Comparison of ENCODE assay signal across 25 cellular contexts in the genomic region with DNA sequence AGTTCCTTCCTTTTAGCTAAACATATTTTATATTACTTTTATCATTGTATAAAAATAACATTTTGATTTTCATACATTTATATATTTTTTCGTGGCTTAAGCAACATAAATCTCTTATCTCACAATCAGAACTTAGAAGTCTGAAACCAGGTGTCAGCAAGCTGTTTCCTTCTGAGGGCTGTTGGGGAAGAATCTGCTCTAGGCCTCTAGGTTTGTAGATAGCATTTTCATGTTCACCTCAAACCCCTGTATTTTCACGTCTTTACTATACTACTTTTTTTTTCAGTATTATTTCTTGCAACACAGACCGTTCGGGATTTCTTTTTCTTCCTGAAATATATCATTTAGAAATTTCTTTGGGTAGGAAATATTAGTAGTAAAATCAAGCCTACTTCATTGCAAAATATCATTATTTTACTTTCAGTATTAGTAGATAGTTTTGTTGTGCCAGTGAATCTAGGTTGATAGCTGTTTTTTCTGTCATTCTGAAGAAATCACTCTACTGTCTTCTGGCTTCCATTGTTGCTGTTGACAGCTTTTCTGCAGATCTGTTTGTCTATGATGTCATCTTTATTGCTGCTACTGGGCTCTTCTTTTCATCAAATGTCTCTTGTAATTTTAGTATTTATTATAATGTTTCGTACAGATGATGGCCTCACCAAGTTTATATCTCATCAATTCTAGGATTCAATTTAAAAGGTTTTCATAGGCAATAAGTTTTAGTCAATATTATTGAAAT.
"Had no signal": no experiment of that assay in that cellular context is flagged by ENCODE, and none has a peak within 500 bp of the region (broad histone marks: within the 10 kb centered on the region; RNA-seq: fewer than 3 reads in every experiment).

No MANE protein-coding gene starts in this region.

- DNase-seq: activated CD4-positive, alpha-beta T cell treated with anti-CD3 and anti-CD28 coated beads for 4 hours; activated CD4-positive, alpha-beta T cell treated with anti-CD3 and anti-CD28 coated beads, Interleukin-2, amount 50 U/mL, for 4 hours; activated effector memory CD4-positive, alpha-beta T cell treated with anti-CD3 and anti-CD28 coated beads, Interleukin-2, amount 50 U/mL, for 16 hours; activated naive CD4-positive, alpha-beta T cell treated with anti-CD3 and anti-CD28 coated beads for 36 hours; activated naive CD8-positive, alpha-beta T cell treated with anti-CD3 and anti-CD28 coated beads for 36 hours; adrenal gland; aorta; body of pancreas; colonic mucosa; effector CD8-positive, alpha-beta T cell; islet precursor cell; left ventricle myocardium inferior; nephron progenitor cell; nucleus accumbens; pancreas; retina; sigmoid colon; stimulated activated CD4-positive, alpha-beta T cell treated with anti-CD3 and anti-CD28 coated beads, Interleukin-1b, Interleukin-23, amount 100 ng/mL, for 48 hours; stimulated activated naive B cell treated with anti-CD40 and anti-IgM and Interleukin-4, amounts not matched to agents 10 μg/mL and 1 μg/mL and 100 μg/mL, for 72 hours; stomach; thyroid gland; upper lobe of right lung had no signal

- H3K4me2 ChIP-seq: smooth muscle cell had no signal

- H3K27ac ChIP-seq: adrenal gland, body of pancreas, colonic mucosa, left ventricle myocardium inferior, pancreas, prostate gland, sigmoid colon, stomach, thyroid gland, upper lobe of right lung had no signal

- H3K36me3 ChIP-seq: adrenal gland, colonic mucosa, left ventricle myocardium inferior, pancreas, prostate gland, sigmoid colon, stomach, thyroid gland, upper lobe of right lung had no signal

- H3K4me1 ChIP-seq: adrenal gland, body of pancreas, colonic mucosa, left ventricle myocardium inferior, pancreas, prostate gland, sigmoid colon, stomach, thyroid gland, upper lobe of right lung had no signal

- ATAC-seq: body of pancreas; pancreas; stimulated activated naive B cell treated with anti-CD40 and anti-IgM and Interleukin-4, amounts not matched to agents 10 μg/mL and 1 μg/mL and 100 μg/mL, for 72 hours; upper lobe of right lung had no signal

- H3K27me3 ChIP-seq: adrenal gland, body of pancreas, colonic mucosa, pancreas, sigmoid colon, stomach, thyroid gland, upper lobe of right lung had no signal

- H3K9me3 ChIP-seq: adrenal gland, body of pancreas, colonic mucosa, left ventricle myocardium inferior, pancreas, prostate gland, sigmoid colon, stomach, thyroid gland, upper lobe of right lung had no signal

- H3K4me3 ChIP-seq: adrenal gland, body of pancreas, colonic mucosa, left ventricle myocardium inferior, lung, pancreas, prostate gland, sigmoid colon, smooth muscle cell, stomach, thyroid gland, upper lobe of right lung had no signal
